8 cellular contexts compared by ENCODE assay signal in genomic region chr5:98928802-98929122, GRCh38.
A peak's percentile ranks its signal among the peaks of the same experiment; 100 is the strongest.
DNase-seq lines count a peak whose midpoint lies in the region; ATAC-seq and TF ChIP-seq lines count a peak whose summit lies in the region.

Gene CHD1, minus strand, starts transcription at chr5:98929007. Its CDS starts 2,621 bp downstream, at chr5:98926386.

- H3K36me3 ChIP-seq in mucosa of stomach (ENCODE audit: control insufficient read depth, insufficient read depth, low read length) = no peaks in the 10 kb centered on the region

- peak within 1 kb of the TSS; percentile 100 for H3K9ac ChIP-seq in mucosa of stomach (ENCODE audit: low read length)

- no peaks in the 10 kb centered on the region for H3K4me1 ChIP-seq in mucosa of stomach (ENCODE audit: control insufficient read depth, insufficient read depth, low read length)

- TF ChIP-seq RAD21 in Ishikawa (IDR thresholded peaks at IDR 0.05; ENCODE audit: low read depth) = no peak

- peak; percentile 76 for DNase-seq in DMS153 (lab: John Stamatoyannopoulos, UW)
- peak; percentile 98 for DNase-seq in OCI-M1 (lab: John Stamatoyannopoulos, UW)
- DNase-seq in activated T-cell treated with anti-CD3 and anti-CD28 coated beads for 48 hours (ENCODE audit: low read depth) = peak; percentile 94
- DNase-seq in epithelial cell of esophagus (ENCODE audit: low read depth) = peak; percentile 97
- peak; percentile 94 for DNase-seq in stimulated activated CD8-positive, alpha-beta memory T cell treated with anti-CD3 and anti-CD28 coated beads, Interleukin-4, amount 100 ng/mL, for 48 hours

- no peaks in the 10 kb centered on the region for H3K27me3 ChIP-seq in mucosa of stomach (ENCODE audit: control insufficient read depth, insufficient read depth, low read length)

- peak within 1 kb of the TSS; percentile 92 for H3K4me3 ChIP-seq in epithelial cell of esophagus (ENCODE audit: low read length)
- peak within 1 kb of the TSS; percentile 95 for H3K4me3 ChIP-seq in mucosa of stomach (ENCODE audit: low read length)

- TF ChIP-seq CTCF in epithelial cell of esophagus (IDR thresholded peaks at IDR 0.05; ENCODE audit: insufficient read depth, low read depth, low read length, missing control alignments) = no peak

- no peak for TF ChIP-seq EP300 in Ishikawa (IDR thresholded peaks at IDR 0.05; ENCODE audit: borderline replicate concordance)

- no peaks in the 10 kb centered on the region for H3K9me3 ChIP-seq in mucosa of stomach (ENCODE audit: control insufficient read depth, low read length)

- ATAC-seq in GM21529 (IDR thresholded peaks at IDR 0.05; ENCODE audit: unreplicated experiment) = peak; percentile 55

TF ChIP-seq in Ishikawa, 13 proteins besides CTCF, POLR2A, EP300 and RAD21:
- TF ChIP-seq MAX (IDR thresholded peaks at IDR 0.05) (no peak; the same call in 1 of the 2 replicates), REST (IDR thresholded peaks at IDR 0.05; ENCODE audit: low read depth) (no peak), YY1 (IDR thresholded peaks at IDR 0.05; ENCODE audit: low read depth) (peak; percentile 90), FOXM1 (IDR thresholded peaks at IDR 0.05; ENCODE audit: borderline replicate concordance, low read depth) (no peak), EGR1 (IDR thresholded peaks at IDR 0.05) (peak; percentile 59; the same call in 1 of the 2 replicates), USF1 (IDR thresholded peaks at IDR 0.05) (no peak)

Comparison
In these comparisons a context has a peak if more than half of its experiments do, and no peak if none do; other contexts are left out.
1. Peak in every context shown above with its lines: DNase-seq, ATAC-seq and H3K4me3 ChIP-seq.